24 cellular contexts compared by ENCODE assay signal in the genomic region with DNA sequence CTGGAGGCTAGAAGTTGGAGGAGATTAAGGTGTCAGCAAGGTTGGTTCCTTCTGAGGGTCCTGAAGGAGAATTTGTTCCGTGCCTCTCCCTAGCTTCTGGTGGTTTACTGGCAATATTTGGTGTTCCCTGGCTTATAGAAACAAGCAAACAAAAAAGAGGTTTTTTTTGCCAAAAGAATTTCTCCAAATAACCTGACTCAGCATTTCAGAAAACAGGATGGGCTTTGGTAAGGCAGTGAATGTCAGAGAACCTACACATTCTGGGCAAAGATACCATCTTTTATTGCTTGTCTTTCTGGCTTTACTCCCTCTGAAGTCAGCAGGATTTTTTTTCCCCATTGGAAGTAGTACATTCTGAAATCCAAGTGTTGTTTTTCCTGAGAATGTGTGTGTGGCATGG.
DNase-seq lines count a peak whose midpoint lies in the region; ATAC-seq, FAIRE-seq and TF ChIP-seq lines count a peak whose summit lies in the region.
"Had no signal": no experiment of that assay in that cellular context is flagged by ENCODE, and none has a peak within 500 bp of the region (broad histone marks: within the 10 kb centered on the region; RNA-seq: fewer than 3 reads in every experiment).

No MANE protein-coding gene starts in this region.

- H3K14ac ChIP-seq in IMR-90 (replicated peaks; ENCODE audit: low read depth, low read length), result no peak overlapping the region

- CTCF ChIA-PET in A549 (lab: Yijun Ruan, JAX), result interaction anchor here (1.0 to 3.1 kb wide), 7 partner anchors 9 to 489 kb away, joined by 3 to 30 read pairs (median 4); no protein-coding TSS in a partner anchor
- CTCF ChIA-PET in IMR-90 (lab: Yijun Ruan, JAX), result no interaction called here
- CTCF ChIA-PET in K562 (lab: Yijun Ruan, JAX; ENCODE audit: low intra/inter-chr PET ratio), result no interaction called here

- ATAC-seq in A549 (no peak), IMR-90 (ENCODE audit: low read depth) (no peak), K562 (no peak), SK-N-SH treated with all-trans-retinoic acid at 6 μM for 48 hours (no peak), GM18870 (IDR thresholded peaks at IDR 0.05; ENCODE audit: unreplicated experiment) (no peak)
- ATAC-seq: CD8-positive, alpha-beta T cell had no signal

- TF ChIP-seq EP300 in A549 (IDR thresholded peaks at IDR 0.05) (no peak), K562 (IDR thresholded peaks at IDR 0.05; ENCODE audit: low read length) (no peak)

- intact Hi-C loops in IMR-90 (cut with micrococcal nuclease) (loop anchor here (10.0 kb wide), 1 partner anchor 1115 kb away; no protein-coding TSS in a partner anchor), K562 (cut with micrococcal nuclease) (no loop called here)

- in situ Hi-C loops in IMR-90 (cut with MboI; ENCODE audit: low sequenced_read_pairs), result loop anchor here (25.0 kb wide), 1 partner anchor 487 kb away; the partner anchor contains the start of gene SCOC
- in situ Hi-C loops in K562 (cut with MboI), result no loop called here

- H3K4ac ChIP-seq in IMR-90 (ENCODE audit: low read depth, low read length) (no peak overlapping the region), mesendoderm (ENCODE audit: low read depth, low read length) (no peak overlapping the region)

- no peaks in the 10 kb centered on the region for H4K20me1 ChIP-seq in IMR-90 (ENCODE audit: insufficient read depth, low read length)
- H4K20me1 ChIP-seq in K562 (replicated peaks; ENCODE audit: control insufficient read depth, insufficient read depth, low read length), result no peaks in the 10 kb centered on the region
- H4K20me1 ChIP-seq: BLaER1 treated with 17β-estradiol and CSF1 and Interleukin-3, amounts not matched to agents 10 nM and 100 nM had no signal

- no peak for TF ChIP-seq POLR2A in A549 (IDR thresholded peaks at IDR 0.05; ENCODE audit: low read length)
- no peak for TF ChIP-seq POLR2A in IMR-90 (IDR thresholded peaks at IDR 0.05; ENCODE audit: low read depth, low read length)
- no peak for TF ChIP-seq POLR2A in K562 (conservative IDR thresholded peaks at IDR 0.05)

- no peak overlapping the region for H2AK9ac ChIP-seq in IMR-90 (replicated peaks; ENCODE audit: low read depth, low read length, poor library complexity)

- H3K4me2 ChIP-seq in A549 (no peak overlapping the region), IMR-90 (ENCODE audit: low read depth, low read length) (no peak overlapping the region), K562 (ENCODE audit: insufficient read depth, low read length) (no peak overlapping the region), mesendoderm (ENCODE audit: low read length) (no peak overlapping the region)

- H3K4me1 ChIP-seq in A549 (no peaks in the 10 kb centered on the region), IMR-90 (ENCODE audit: control insufficient read depth, insufficient read depth, low read length) (no peaks in the 10 kb centered on the region), K562 (replicated peaks in 1 of 2; ENCODE audit: control insufficient read depth in 2 of 2, insufficient read depth in 2 of 2, low read length in 2 of 2) (no peaks in the 10 kb centered on the region), mesendoderm (ENCODE audit: control insufficient read depth, low read depth, low read length) (no peaks in the 10 kb centered on the region)

- no peaks in the 10 kb centered on the region for H3K79me1 ChIP-seq in IMR-90 (ENCODE audit: low read depth in 1 of 2, low read length in 2 of 2)
- H3K79me1 ChIP-seq in mesendoderm (ENCODE audit: low read length), result no peaks in the 10 kb centered on the region

- no peak for TF ChIP-seq CTCF in A549 (IDR thresholded peaks at IDR 0.05)
- no peak for TF ChIP-seq CTCF in IMR-90 (conservative IDR thresholded peaks at IDR 0.05; ENCODE audit: low read depth, low read length)
- no peak for TF ChIP-seq CTCF in K562 (IDR thresholded peaks at IDR 0.05 in 2 of 3, conservative IDR thresholded peaks at IDR 0.05 in 1 of 3; ENCODE audit: insufficient read depth in 2 of 3, low read depth in 1 of 3, low read length in 3 of 3)

- no peak for FAIRE-seq in A549 (lab: Jason Lieb, UNC)
- FAIRE-seq in K562 (lab: Jason Lieb, UNC), result no peak
- FAIRE-seq: A204.1, D721Med, GM12878, GM18507, GM19239 had no signal

- H4K5ac ChIP-seq in IMR-90 (ENCODE audit: low read depth, low read length) (no peak overlapping the region), mesendoderm (ENCODE audit: low read length) (no peak overlapping the region)

- 10% methylated on average over 1 of the region's 1 CpG for WGBS in A549 (ENCODE audit: missing lambda C conversion rate)
- no CpG with 5 or more reads among the region's 1 CpG for WGBS in IMR-90 (ENCODE audit: extremely low coverage in 2 of 2, insufficient read length in 1 of 2), 2 experiments
- 0% methylated on average over 1 of the region's 1 CpG for WGBS in K562 (ENCODE audit: insufficient coverage, low coverage, missing lambda C conversion rate)
- WGBS in mesendoderm (ENCODE audit: extremely low coverage, insufficient coverage, low lambda C conversion rate), result no CpG with 5 or more reads among the region's 1 CpG

- H3K79me2 ChIP-seq in K562 (ENCODE audit: control insufficient read depth, insufficient read depth, low read length) (no peaks in the 10 kb centered on the region), mesendoderm (ENCODE audit: control insufficient read depth, insufficient read depth, low read length) (no peaks in the 10 kb centered on the region)

- H3K56ac ChIP-seq in IMR-90 (ENCODE audit: extremely low read depth, insufficient read depth, low read length) (no peak overlapping the region), mesendoderm (ENCODE audit: low read length) (no peak overlapping the region)

- dilution Hi-C loops in IMR-90 (cut with HindIII; ENCODE audit: low sequenced_read_pairs, unreplicated experiment), result no loop called here

- no peak overlapping the region for H2BK15ac ChIP-seq in IMR-90 (ENCODE audit: low read depth, low read length)
- H2BK15ac ChIP-seq in mesendoderm (replicated peaks; ENCODE audit: low read depth), result peak overlapping the region; percentile 19

- H3K4me3 ChIP-seq in A549 (no peak overlapping the region), IMR-90 (ENCODE audit: insufficient read depth, low read depth, low read length) (no peak overlapping the region), K562 (no peak overlapping the region), mesendoderm (ENCODE audit: low read length) (no peak overlapping the region)
- H3K4me3 ChIP-seq: BLaER1 treated with 17β-estradiol and CSF1 and Interleukin-3, amounts not matched to agents 10 nM and 100 nM; GM12878 had no signal

- BruUV-seq in IMR-90 (replicated peaks; lab: Mats Ljungman, UMichigan), result no TSS peak
- no TSS peak for BruUV-seq in K562 (replicated peaks; lab: Mats Ljungman, UMichigan)

- H3K23ac ChIP-seq in IMR-90 (ENCODE audit: low read depth, low read length) (no peak overlapping the region), mesendoderm (ENCODE audit: low read length) (no peak overlapping the region)

- H2AK5ac ChIP-seq in IMR-90 (ENCODE audit: low read depth, low read length) (no peak overlapping the region), mesendoderm (ENCODE audit: low read length) (no peak overlapping the region)

- no peak overlapping the region for H4K91ac ChIP-seq in IMR-90 (ENCODE audit: insufficient read depth, low read depth, low read length)

- TF ChIP-seq RAD21 in A549 (conservative IDR thresholded peaks at IDR 0.05 in 1 of 2, IDR thresholded peaks at IDR 0.05 in 1 of 2), result no peak
- TF ChIP-seq RAD21 in IMR-90 (IDR thresholded peaks at IDR 0.05; ENCODE audit: low read length), result no peak
- no peak for TF ChIP-seq RAD21 in K562 (CRISPR knock-in tag; conservative IDR thresholded peaks at IDR 0.05 in 1 of 2, IDR thresholded peaks at IDR 0.05 in 1 of 2)

- H3K9me3 ChIP-seq in A549 (no peaks in the 10 kb centered on the region), IMR-90 (ENCODE audit: control insufficient read depth, insufficient read depth, low read length) (no peaks in the 10 kb centered on the region), K562 (replicated peaks; ENCODE audit: control insufficient read depth, insufficient read depth, low read depth, low read length) (no peaks in the 10 kb centered on the region)
- H3K9me3 ChIP-seq: Caco-2 had no signal

- POLR2A ChIA-PET in A549 (lab: Yijun Ruan, JAX) (no interaction called here), IMR-90 (lab: Charles Lee; ENCODE audit: unreplicated experiment) (no interaction called here), K562 (lab: Yijun Ruan, JAX) (interaction anchor here (0.6 kb wide), 1 partner anchor 1466 kb away, joined by 3 read pairs; no protein-coding TSS in a partner anchor)

- H4K8ac ChIP-seq in IMR-90 (ENCODE audit: low read depth in 2 of 2, low read length in 2 of 2), result no peak overlapping the region
- no peak overlapping the region for H4K8ac ChIP-seq in mesendoderm (ENCODE audit: low read depth, low read length)

- H2AFZ ChIP-seq in IMR-90 (replicated peaks; ENCODE audit: low read length, poor library complexity), result no peak overlapping the region
- no peak overlapping the region for H2AFZ ChIP-seq in K562 (ENCODE audit: low read depth, low read length)

- H2BK120ac ChIP-seq in IMR-90 (ENCODE audit: low read depth, low read length), result no peak overlapping the region
- H2BK120ac ChIP-seq in mesendoderm (ENCODE audit: low read depth, low read length), result no peak overlapping the region

- no peak for DNase-seq in A549 (ENCODE audit: low read depth in 1 of 2, low spot score in 1 of 2)
- DNase-seq in IMR-90, result no peak
- no peak for DNase-seq in K562 (ENCODE audit: extremely low read depth in 1 of 4, low spot score in 3 of 4)
- DNase-seq in mesendoderm, result no peak
- DNase-seq in NCI-H510A treated with DMSO at 0.1 percent for 48 hours (lab: John Stamatoyannopoulos, UW), result no peak
- no peak for DNase-seq in DMS79 (lab: John Stamatoyannopoulos, UW)
- DNase-seq: 8988T; AML-193; Caco-2; Calu3; CD4-positive, alpha-beta T cell; CD8-positive, alpha-beta T cell; DND-41; EL; GDM1 had no signal

- H2BK5ac ChIP-seq in IMR-90 (ENCODE audit: low read depth, low read length, poor library complexity, severe bottlenecking), result no peak overlapping the region
- no peak overlapping the region for H2BK5ac ChIP-seq in mesendoderm (ENCODE audit: low read length)

- no peak overlapping the region for H3K27ac ChIP-seq in A549
- no peak overlapping the region for H3K27ac ChIP-seq in IMR-90 (ENCODE audit: insufficient read depth, low read length)
- H3K27ac ChIP-seq in K562 (ENCODE audit: extremely low read depth, low read depth, low read length), result no peak overlapping the region
- no peak overlapping the region for H3K27ac ChIP-seq in mesendoderm (ENCODE audit: low read depth, low read length)
- H3K27ac ChIP-seq: BLaER1 treated with 17β-estradiol and CSF1 and Interleukin-3, amounts not matched to agents 10 nM and 100 nM; C4-2B had no signal

- H3K36me3 ChIP-seq in IMR-90 (ENCODE audit: control insufficient read depth, insufficient read depth, low read length) (no peaks in the 10 kb centered on the region), K562 (ENCODE audit: control insufficient read depth, insufficient read depth, low read length) (no peaks in the 10 kb centered on the region), mesendoderm (ENCODE audit: control insufficient read depth, insufficient read depth, low read length) (no peaks in the 10 kb centered on the region)
- H3K36me3 ChIP-seq: BLaER1 treated with 17β-estradiol and CSF1 and Interleukin-3, amounts not matched to agents 10 nM and 100 nM had no signal

- no peak overlapping the region for H3K18ac ChIP-seq in IMR-90 (ENCODE audit: low read depth, low read length)
- no peak overlapping the region for H3K18ac ChIP-seq in mesendoderm (ENCODE audit: low read length)

- H3K9me1 ChIP-seq in IMR-90 (ENCODE audit: insufficient read depth, low read length), result no peaks in the 10 kb centered on the region
- H3K9me1 ChIP-seq in K562 (ENCODE audit: control insufficient read depth, insufficient read depth, low read length), result no peaks in the 10 kb centered on the region

- H3K9ac ChIP-seq in IMR-90 (ENCODE audit: low read depth, low read length) (no peak overlapping the region), K562 (ENCODE audit: insufficient read depth in 1 of 2, low read depth in 2 of 2, low read length in 2 of 2) (no peak overlapping the region), mesendoderm (ENCODE audit: low read length) (no peak overlapping the region)
- H3K9ac ChIP-seq: BLaER1 treated with 17β-estradiol and CSF1 and Interleukin-3, amounts not matched to agents 10 nM and 100 nM had no signal

- no peak overlapping the region for H2BK20ac ChIP-seq in IMR-90 (ENCODE audit: low read depth, low read length)

- H3K27me3 ChIP-seq in IMR-90 (ENCODE audit: control insufficient read depth, insufficient read depth, low read length), result peaks cover 10% of the 10 kb centered on the region
- H3K27me3 ChIP-seq in K562 (ENCODE audit: control insufficient read depth in 2 of 2, insufficient read depth in 2 of 2, low read length in 2 of 2), result no peaks in the 10 kb centered on the region
- H3K27me3 ChIP-seq in mesendoderm (ENCODE audit: insufficient read depth, low read length, poor library complexity), result no peaks in the 10 kb centered on the region
- H3K27me3 ChIP-seq: BLaER1 treated with 17β-estradiol and CSF1 and Interleukin-3, amounts not matched to agents 10 nM and 100 nM had no signal

Comparison
In these comparisons a context has a peak if more than half of its experiments do, and no peak if none do; other contexts are left out.
1. Of the 35 proteins assayed by ChIP-seq in both K562 and A549: peak only in K562: none; only in A549: none; in both: MAFK; in neither: 34.